17 cellular contexts compared by ENCODE assay signal in genomic region chr2:134934641-134935040, GRCh38. TPM values are rescaled to one million over a fixed set of nuclear protein-coding genes. Genes with fewer than 3 reads are reported as not detected.
A peak's percentile ranks its signal among the peaks of the same experiment; 100 is the strongest.
DNase-seq lines count a peak whose midpoint lies in the region; ATAC-seq, FAIRE-seq and TF ChIP-seq lines count a peak whose summit lies in the region.
"Had no signal": no experiment of that assay in that cellular context is flagged by ENCODE, and none has a peak within 500 bp of the region (broad histone marks: within the 10 kb centered on the region; RNA-seq: fewer than 3 reads in every experiment).

No MANE protein-coding gene starts in this region.

- peak; percentile 10 for DNase-seq in GM03348 (ENCODE audit: low spot score)
- no peak for DNase-seq in activated naive CD8-positive, alpha-beta T cell treated with anti-CD3 and anti-CD28 coated beads, Interleukin-2, amount 10 ng/mL, durations not matched to agents 7 days and 5 days
- no peak for DNase-seq in GM10266 (ENCODE audit: extremely low spot score)
- DNase-seq in caudate nucleus (lab: John Stamatoyannopoulos, UW): no peak
- DNase-seq in NCI-H510A (lab: John Stamatoyannopoulos, UW): no peak
- DNase-seq: activated CD4-positive, CD25-positive, alpha-beta regulatory T cell; head of caudate nucleus; NCI-H1105 treated with DMSO at 0.1 percent for 48 hours; NCI-H524 treated with DMSO at 0.1 percent for 48 hours; posterior cingulate gyrus; SHP77; stimulated activated naive CD4-positive, alpha-beta T cell treated with Interleukin-2 at 50 U/mL for 16 hours had no signal

- H3K79me2 ChIP-seq in ACC112 (ENCODE audit: control insufficient read depth, insufficient read depth, low read length, unreplicated experiment): peaks cover 87% of the 10 kb centered on the region

- TF ChIP-seq CTCF in GM10266 (IDR thresholded peaks at IDR 0.05; ENCODE audit: control insufficient read depth, insufficient read depth, low read depth, missing control alignments): no peak

- H3K27ac Mint-ChIP-seq in activated naive CD8-positive, alpha-beta T cell treated with anti-CD3 and anti-CD28 coated beads, Interleukin-2, amount 10 ng/mL, durations not matched to agents 7 days and 5 days: no peak overlapping the region
- H3K27ac Mint-ChIP-seq: activated T-helper 2 cell treated with anti-CD3 and anti-CD28 coated beads, Interferon-gamma antibody, Interleukin-2, Interleukin-4, amounts not matched to agents 10 μg/mL and 5 μg/mL and 100 μg/mL, durations not matched to agents 14 hours and 24 hours and 36 hours had no signal

- H3K4me3 ChIP-seq in ACC112 (ENCODE audit: low read depth, low read length): peak overlapping the region; percentile 17; the same call in 1 of the 2 replicates

- H3K4me1 Mint-ChIP-seq in activated naive CD8-positive, alpha-beta T cell treated with anti-CD3 and anti-CD28 coated beads, Interleukin-2, amount 10 ng/mL, durations not matched to agents 7 days and 5 days: peaks cover 34% of the 10 kb centered on the region

- no peaks in the 10 kb centered on the region for H3K9me3 Mint-ChIP-seq in activated naive CD8-positive, alpha-beta T cell treated with anti-CD3 and anti-CD28 coated beads, Interleukin-2, amount 10 ng/mL, durations not matched to agents 7 days and 5 days
- H3K9me3 Mint-ChIP-seq: activated T-helper 2 cell treated with anti-CD3 and anti-CD28 coated beads, Interferon-gamma antibody, Interleukin-2, Interleukin-4, amounts not matched to agents 10 μg/mL and 5 μg/mL and 100 μg/mL, durations not matched to agents 14 hours and 24 hours and 36 hours had no signal

- H3K4me3 Mint-ChIP-seq in activated naive CD8-positive, alpha-beta T cell treated with anti-CD3 and anti-CD28 coated beads, Interleukin-2, amount 10 ng/mL, durations not matched to agents 7 days and 5 days: peak overlapping the region; percentile 1

- H3K27me3 Mint-ChIP-seq in activated naive CD8-positive, alpha-beta T cell treated with anti-CD3 and anti-CD28 coated beads, Interleukin-2, amount 10 ng/mL, durations not matched to agents 7 days and 5 days: no peaks in the 10 kb centered on the region

- no peak overlapping the region for H2AFZ ChIP-seq in ACC112 (ENCODE audit: low read length, unreplicated experiment)

- POLR2A ChIA-PET in activated naive CD8-positive, alpha-beta T cell treated with anti-CD3 and anti-CD28 coated beads, Interleukin-2, amount 10 ng/mL, durations not matched to agents 7 days and 5 days (lab: Charles Lee): no interaction called here

- no peaks in the 10 kb centered on the region for H3K27me3 ChIP-seq in ACC112 (ENCODE audit: insufficient read depth, low read length)

- H3K36me3 Mint-ChIP-seq in activated naive CD8-positive, alpha-beta T cell treated with anti-CD3 and anti-CD28 coated beads, Interleukin-2, amount 10 ng/mL, durations not matched to agents 7 days and 5 days: peaks cover 28% of the 10 kb centered on the region

- peaks cover 16% of the 10 kb centered on the region for H3K4me1 ChIP-seq in ACC112 (ENCODE audit: control insufficient read depth, insufficient read depth, low read length, unreplicated experiment)

- no peak for ATAC-seq in activated naive CD8-positive, alpha-beta T cell treated with anti-CD3 and anti-CD28 coated beads, Interleukin-2, amount 10 ng/mL, durations not matched to agents 7 days and 5 days (ENCODE audit: low read depth)
- ATAC-seq in GM21529 (IDR thresholded peaks at IDR 0.05; ENCODE audit: unreplicated experiment): no peak

- peaks cover 20% of the 10 kb centered on the region for H3K36me3 ChIP-seq in ACC112 (ENCODE audit: insufficient read depth, low read length)

- FAIRE-seq in islet of Langerhans (lab: Jason Lieb, UNC): peak; percentile 53

- H3K27ac ChIP-seq in ACC112 (ENCODE audit: low read depth, low read length): peak overlapping the region; percentile 25
- H3K27ac ChIP-seq in caudate nucleus (ENCODE audit: low read depth, low read length): no peak overlapping the region
- H3K27ac ChIP-seq: C4-2B had no signal

RNA-seq across cellular contexts. Expression of gene CCNT2, which starts 16.0 kb away (rescaled TPM):
- total RNA-seq in activated naive CD8-positive, alpha-beta T cell treated with anti-CD3 and anti-CD28 coated beads, Interleukin-2, amount 10 ng/mL, durations not matched to agents 7 days and 5 days: 10 to 100 TPM; 48.3 to 50.3 TPM
